In genomic region chr5:34017254-34017653, GRCh38 we compare ENCODE assay signal across 10 cellular contexts. TPM values are rescaled to one million over a fixed set of nuclear protein-coding genes. Genes with fewer than 3 reads are reported as not detected.
"Had no signal": no experiment of that assay in that cellular context is flagged by ENCODE, and none has a peak within 500 bp of the region (broad histone marks: within the 10 kb centered on the region; RNA-seq: fewer than 3 reads in every experiment).

No MANE protein-coding gene starts in this region.

- ATAC-seq: HCT116, K562 had no signal

- H3K27ac ChIP-seq: HL-60 had no signal

- FAIRE-seq: K562 had no signal

- H3K9me3 Mint-ChIP-seq: HFFc6 had no signal

- H3K27ac Mint-ChIP-seq: HFFc6 had no signal

- H3K4me1 ChIP-seq: HAP-1 had no signal

- DNase-seq: GOT3, H7, HFFc6, IMR-90 had no signal

- H3K4me3 Mint-ChIP-seq: HFFc6 had no signal

- H3K9me3 ChIP-seq: HAP-1 had no signal

- H3K36me3 ChIP-seq: HAP-1 had no signal

- H3K4me3 ChIP-seq: HAP-1, K562 had no signal

RNA-seq across cellular contexts. Expression of gene SLC45A2, which starts 32.8 kb away (rescaled TPM):
- total RNA-seq: H4, HFFc6, HT1080, IMR-90 had no signal
